24 cellular contexts compared by ENCODE assay signal in the genomic region with DNA sequence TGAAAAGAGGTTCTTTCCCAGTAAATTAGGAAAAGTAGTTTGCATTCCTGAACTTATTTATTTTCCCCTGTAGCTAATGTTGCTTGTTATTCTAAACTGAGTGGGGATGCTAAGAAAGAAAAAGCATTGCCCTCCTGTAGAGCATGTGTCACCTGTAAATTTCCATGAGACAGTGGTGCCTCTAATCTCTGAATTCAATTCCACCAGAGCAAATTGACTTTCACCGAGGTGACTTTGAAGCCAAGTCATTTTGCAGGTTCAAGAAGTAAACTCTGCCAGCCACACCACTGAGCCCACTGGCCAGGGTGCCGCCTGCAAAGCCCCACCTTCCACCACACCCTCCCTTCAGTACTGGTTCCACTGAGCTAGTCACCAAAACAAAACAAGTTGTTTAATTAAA.
A peak's percentile ranks its signal among the peaks of the same experiment; 100 is the strongest.
DNase-seq lines count a peak whose midpoint lies in the region; ATAC-seq and TF ChIP-seq lines count a peak whose summit lies in the region.
"Had no signal": no experiment of that assay in that cellular context is flagged by ENCODE, and none has a peak within 500 bp of the region (broad histone marks: within the 10 kb centered on the region; RNA-seq: fewer than 3 reads in every experiment).

No MANE protein-coding gene starts in this region.

- H3K36me3 Mint-ChIP-seq in stimulated activated naive B cell treated with anti-CD40 and anti-IgM and Interleukin-4, amounts not matched to agents 10 μg/mL and 1 μg/mL and 100 μg/mL, for 72 hours, result no peaks in the 10 kb centered on the region
- H3K36me3 Mint-ChIP-seq: activated naive CD4-positive, alpha-beta T cell treated with anti-CD3 and anti-CD28 coated beads, Interleukin-2, amount 50 U/mL, for 72 hours had no signal

- peaks cover 0 to 7% of the 10 kb centered on the region in 2 donors for H3K27me3 Mint-ChIP-seq in stimulated activated naive B cell treated with anti-CD40 and anti-IgM and Interleukin-4, amounts not matched to agents 10 μg/mL and 1 μg/mL and 100 μg/mL, for 72 hours

- H3K27ac ChIP-seq in hepatocyte, result peak overlapping the region; percentile 27
- H3K27ac ChIP-seq in left lung, result no peak overlapping the region
- peak overlapping the region; percentile 0 to 49 for H3K27ac ChIP-seq in tibial artery
- H3K27ac ChIP-seq: ascending aorta, left ventricle myocardium inferior, pancreas, RWPE1, SK-N-MC had no signal

- DNase-seq in NT2/D1 (ENCODE audit: low read depth, low spot score) (peak; percentile 52), hepatocyte (ENCODE audit: low spot score) (no peak), left lung (no peak), tibial artery (no peak), head of caudate nucleus (no peak)
- DNase-seq in stimulated activated naive B cell treated with anti-CD40 and anti-IgM and Interleukin-4, amounts not matched to agents 10 μg/mL and 1 μg/mL and 100 μg/mL, for 72 hours, result no peak
- DNase-seq: activated CD8-positive, alpha-beta T cell treated with anti-CD3 and anti-CD28 coated beads for 36 hours; GDM1; HCEC 1CT; Kasumi-1; left ventricle myocardium inferior; MV-4-11; NCI-H1436 treated with DMSO at 0.1 percent for 48 hours; right cardiac atrium; stimulated activated CD4-positive, alpha-beta T cell treated with anti-CD3 and anti-CD28 coated beads, Interleukin-2, amount 100 ng/mL, for 48 hours had no signal

- TF ChIP-seq CTCF in hepatocyte (IDR thresholded peaks at IDR 0.05; ENCODE audit: poor library complexity) (no peak), left lung (IDR thresholded peaks at IDR 0.05) (no peak), tibial artery (IDR thresholded peaks at IDR 0.05) (no peak)

- WGBS in hepatocyte (ENCODE audit: low lambda C conversion rate, missing lambda C conversion rate), result 57% methylated on average over 2 of the region's 2 CpGs

- H3K27me3 ChIP-seq in NT2/D1 (ENCODE audit: insufficient read depth, insufficient read length) (no peaks in the 10 kb centered on the region), hepatocyte (no peaks in the 10 kb centered on the region), left lung (no peaks in the 10 kb centered on the region), tibial artery (no peaks in the 10 kb centered on the region)
- H3K27me3 ChIP-seq: ascending aorta, pancreas had no signal

- no peaks in the 10 kb centered on the region for H3K79me2 ChIP-seq in hepatocyte

- no peak overlapping the region for H3K4me3 Mint-ChIP-seq in stimulated activated naive B cell treated with anti-CD40 and anti-IgM and Interleukin-4, amounts not matched to agents 10 μg/mL and 1 μg/mL and 100 μg/mL, for 72 hours
- H3K4me3 Mint-ChIP-seq: activated CD8-positive, alpha-beta T cell treated with anti-CD3 and anti-CD28 coated beads for 36 hours; nephron; T-helper 1 cell treated with Interleukin-12 subunit alpha and Interleukin-12 subunit beta and Interleukin-4 antibody, amounts not matched to agents 30 μg/mL and 1 μg/mL, for 36 hours had no signal

- H3K4me1 ChIP-seq in NT2/D1 (ENCODE audit: insufficient read depth, insufficient read length) (peaks cover 3% of the 10 kb centered on the region), hepatocyte (ENCODE audit: insufficient read depth) (peaks cover 23% of the 10 kb centered on the region), left lung (peaks cover 0 to 8% of the 10 kb centered on the region in 2 donors), tibial artery (peaks cover 0 to 33% (median 19%) of the 10 kb centered on the region in 4 donors)

- no peak overlapping the region for H3K27ac Mint-ChIP-seq in stimulated activated naive B cell treated with anti-CD40 and anti-IgM and Interleukin-4, amounts not matched to agents 10 μg/mL and 1 μg/mL and 100 μg/mL, for 72 hours
- H3K27ac Mint-ChIP-seq: activated CD8-positive, alpha-beta T cell treated with anti-CD3 and anti-CD28 coated beads for 36 hours; activated naive CD4-positive, alpha-beta T cell treated with anti-CD3 and anti-CD28 coated beads, Interleukin-2, amount 50 U/mL, for 72 hours; activated T-helper 2 cell treated with anti-CD3 and anti-CD28 coated beads, Interferon-gamma antibody, Interleukin-2, Interleukin-4, amounts not matched to agents 10 μg/mL and 5 μg/mL and 100 μg/mL, durations not matched to agents 14 hours and 24 hours and 36 hours; nephron; T-helper 1 cell treated with Interleukin-12 subunit alpha and Interleukin-12 subunit beta and Interleukin-4 antibody, amounts not matched to agents 30 μg/mL and 1 μg/mL, for 36 hours had no signal

- H3K36me3 ChIP-seq in NT2/D1 (ENCODE audit: insufficient read depth, insufficient read length, low read length) (no peaks in the 10 kb centered on the region), hepatocyte (replicated peaks; ENCODE audit: insufficient read depth, low read depth) (no peaks in the 10 kb centered on the region), left lung (no peaks in the 10 kb centered on the region), tibial artery (no peaks in the 10 kb centered on the region)
- H3K36me3 ChIP-seq: ascending aorta, left ventricle myocardium inferior, pancreas had no signal

- H3K4me2 ChIP-seq in hepatocyte, result no peak overlapping the region

- intact Hi-C loops in left lung (cut with DNase I) (no loop called here), tibial artery (cut with DNase I; ENCODE audit: low total_unique reads) (loop anchor here (10.0 kb wide), 1 partner anchor 397 kb away; no protein-coding TSS in a partner anchor), head of caudate nucleus (cut with DNase I) (loop anchor here (5.0 kb wide), 1 partner anchor 254 kb away; the partner anchor contains the start of gene RNF152)

- peaks cover 0 to 5% of the 10 kb centered on the region in 2 donors for H3K4me1 Mint-ChIP-seq in stimulated activated naive B cell treated with anti-CD40 and anti-IgM and Interleukin-4, amounts not matched to agents 10 μg/mL and 1 μg/mL and 100 μg/mL, for 72 hours

- H2AFZ ChIP-seq in hepatocyte, result no peak overlapping the region

- H3K9me3 ChIP-seq in NT2/D1 (ENCODE audit: insufficient read depth, low read length) (no peaks in the 10 kb centered on the region), hepatocyte (ENCODE audit: low read depth) (no peaks in the 10 kb centered on the region), left lung (no peaks in the 10 kb centered on the region), tibial artery (no peaks in the 10 kb centered on the region)
- H3K9me3 ChIP-seq: ascending aorta, left ventricle myocardium inferior, pancreas had no signal

- H3K9me3 Mint-ChIP-seq in stimulated activated naive B cell treated with anti-CD40 and anti-IgM and Interleukin-4, amounts not matched to agents 10 μg/mL and 1 μg/mL and 100 μg/mL, for 72 hours, result no peaks in the 10 kb centered on the region
- H3K9me3 Mint-ChIP-seq: activated CD8-positive, alpha-beta T cell treated with anti-CD3 and anti-CD28 coated beads for 36 hours; activated naive CD4-positive, alpha-beta T cell treated with anti-CD3 and anti-CD28 coated beads, Interleukin-2, amount 50 U/mL, for 72 hours; activated T-helper 2 cell treated with anti-CD3 and anti-CD28 coated beads, Interferon-gamma antibody, Interleukin-2, Interleukin-4, amounts not matched to agents 10 μg/mL and 5 μg/mL and 100 μg/mL, durations not matched to agents 14 hours and 24 hours and 36 hours; nephron; T-helper 1 cell treated with Interleukin-12 subunit alpha and Interleukin-12 subunit beta and Interleukin-4 antibody, amounts not matched to agents 30 μg/mL and 1 μg/mL, for 36 hours had no signal

- H3K9me2 ChIP-seq in hepatocyte (replicated peaks; ENCODE audit: insufficient read depth), result no peaks in the 10 kb centered on the region

- H3K4me3 ChIP-seq in NT2/D1 (ENCODE audit: insufficient read length, low read depth), result no peak overlapping the region
- no peak overlapping the region for H3K4me3 ChIP-seq in hepatocyte
- H3K4me3 ChIP-seq in left lung, result no peak overlapping the region
- H3K4me3 ChIP-seq in tibial artery, result no peak overlapping the region
- H3K4me3 ChIP-seq: ascending aorta, left ventricle myocardium inferior, pancreas, SK-N-MC had no signal

- no peaks in the 10 kb centered on the region for H4K20me1 ChIP-seq in hepatocyte (ENCODE audit: insufficient read depth, poor library complexity, severe bottlenecking)

- no peak overlapping the region for H3K9ac ChIP-seq in NT2/D1 (ENCODE audit: insufficient read length, low read depth)

- ATAC-seq in left lung, result peak; percentile 12
- ATAC-seq in HG03159 (IDR thresholded peaks at IDR 0.05; ENCODE audit: unreplicated experiment), result no peak
- no peak for ATAC-seq in stimulated activated naive B cell treated with anti-CD40 and anti-IgM and Interleukin-4, amounts not matched to agents 10 μg/mL and 1 μg/mL and 100 μg/mL, for 72 hours (replicated peaks)
- ATAC-seq: activated CD8-positive, alpha-beta T cell treated with anti-CD3 and anti-CD28 coated beads for 36 hours; activated naive CD4-positive, alpha-beta T cell treated with anti-CD3 and anti-CD28 coated beads, Interleukin-2, amount 50 U/mL, for 72 hours; right cardiac atrium had no signal

Comparison
In these comparisons a context has a peak if more than half of its experiments do, and no peak if none do; other contexts are left out.
1. H3K27ac ChIP-seq: peak in hepatocyte (single experiment) and tibial artery (2 of 2); none in left lung (0 of 2).
2. intact Hi-C loops: an anchor here in tibial artery (10.0 kb wide) and head of caudate nucleus (5.0 kb wide); none called in left lung.